Comparison of ENCODE assay signal across 8 cellular contexts in genomic region chr18:2547477-2548087, GRCh38. TPM values are rescaled to one million over a fixed set of nuclear protein-coding genes. Genes with fewer than 3 reads are reported as not detected.
DNase-seq lines count a peak whose midpoint lies in the region; ATAC-seq lines count a peak whose summit lies in the region.

No MANE protein-coding gene starts in this region.

- H3K9me3 ChIP-seq in aorta (ENCODE audit: control insufficient read depth, low read length) = no peaks in the 10 kb centered on the region

- intact Hi-C loops in aorta (cut with DNase I) = loop anchor here (5.0 to 10.0 kb wide), 4 partner anchors 443 to 1683 kb away; no protein-coding TSS in a partner anchor

- no peaks in the 10 kb centered on the region for H3K27me3 ChIP-seq in aorta (ENCODE audit: control insufficient read depth in 1 of 2, insufficient read depth in 2 of 2, low read length in 1 of 2)

- no peak overlapping the region for H3K4me3 ChIP-seq in aorta (ENCODE audit: low read length in 2 of 2)

- DNase-seq in SKM-1 (lab: John Stamatoyannopoulos, UW; ENCODE audit: unreplicated experiment) (peak; percentile 8), SKM-1 treated with dmso at 0.1 percent for 144 hours (lab: John Stamatoyannopoulos, UW; ENCODE audit: unreplicated experiment) (no peak), NCI-H510A treated with DMSO at 0.1 percent for 48 hours (lab: John Stamatoyannopoulos, UW) (peak; percentile 46), cerebellum (ENCODE audit: low spot score) (peak; percentile 32), lung microvascular endothelial cell (ENCODE audit: low read depth in 2 of 2) (peak; percentile 70 to 81), COLO668 (lab: John Stamatoyannopoulos, UW; ENCODE audit: unreplicated experiment) (no peak), aorta (no peak)

- no peaks in the 10 kb centered on the region for H3K4me1 ChIP-seq in aorta (ENCODE audit: control insufficient read depth in 1 of 2, insufficient read depth in 2 of 2, low read length in 2 of 2)

- ATAC-seq in HG02798 (IDR thresholded peaks at IDR 0.05; ENCODE audit: poor library complexity, unreplicated experiment) = peak; percentile 72
- no peak for ATAC-seq in aorta (ENCODE audit: low FRiP score)

- no peak overlapping the region for H3K27ac ChIP-seq in aorta (ENCODE audit: low read depth in 1 of 2, low read length in 2 of 2)

- 39 to 48% methylated on average over 4 of the region's 4 CpGs for WGBS in aorta, 2 donors

- no peaks in the 10 kb centered on the region for H3K36me3 ChIP-seq in aorta (ENCODE audit: control insufficient read depth in 1 of 2, insufficient read depth in 2 of 2, low read length in 1 of 2)

RNA-seq across cellular contexts. Expression of gene METTL4, which starts 23.7 kb away (rescaled TPM):
- 18.4 TPM for total RNA-seq in cerebellum
- total RNA-seq in lung microvascular endothelial cell = 7.0 and 9.1 TPM in 2 replicates
- 10 to 100 TPM in 1 of 2 donors, 1 to 10 TPM in 1; 9.5 to 14.3 TPM for total RNA-seq in aorta
- 10 to 100 TPM in 1 of 2 donors, 1 to 10 TPM in 1; 5.0 to 10.3 TPM for polyA plus RNA-seq in aorta

RNA-seq across cellular contexts. Expression of gene NDC80, which starts 23.8 kb away (rescaled TPM):
- total RNA-seq in cerebellum (20.3 TPM), lung microvascular endothelial cell (3.2 and 13.1 TPM in 2 replicates), aorta (1 to 10 TPM in 1 of 2 donors, under 1 TPM in 1; 0.29 to 2.4 TPM)
- polyA plus RNA-seq in aorta = 1 to 10 TPM; 1.4 to 1.9 TPM

Comparison
In these comparisons a context has a peak if more than half of its experiments do, and no peak if none do; other contexts are left out.
1. DNase-seq: peak in SKM-1 (single experiment), NCI-H510A treated with DMSO at 0.1 percent for 48 hours (single experiment), cerebellum (single experiment) and lung microvascular endothelial cell (2 of 2); none in SKM-1 treated with dmso at 0.1 percent for 144 hours (single experiment), COLO668 (single experiment) and aorta (0 of 2).